1 cellular context compared by ENCODE assay signal in the genomic region with DNA sequence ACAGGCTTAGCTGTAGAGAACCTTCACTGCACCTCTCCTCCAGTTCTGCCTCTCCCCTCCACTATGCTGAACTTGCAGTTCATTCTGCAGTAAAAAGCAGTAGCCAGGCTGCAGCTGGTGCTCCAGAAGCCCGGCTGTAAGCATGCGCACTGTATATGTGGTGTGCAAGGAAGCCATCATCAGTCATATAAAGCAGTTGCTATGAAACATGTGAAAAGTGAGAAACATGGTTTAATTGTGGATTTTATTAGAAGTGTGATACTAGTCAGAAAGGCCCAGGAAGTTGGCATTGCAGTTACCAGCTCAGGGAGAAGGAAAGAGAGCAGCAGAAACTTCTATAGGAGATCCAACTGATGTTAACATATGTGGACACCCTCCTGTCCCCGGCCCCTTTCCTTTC.
TF ChIP-seq lines count a peak whose summit lies in the region.

No MANE protein-coding gene starts in this region.

TF ChIP-seq in IMR-90, 13 proteins besides CTCF, POLR2A, EP300 and RAD21 (continued from another document):
- TF ChIP-seq USF2 (IDR thresholded peaks at IDR 0.05; ENCODE audit: low read depth, low read length) (no peak), MAZ (IDR thresholded peaks at IDR 0.05; ENCODE audit: borderline replicate concordance, low read depth, low read length) (no peak), RFX5 (IDR thresholded peaks at IDR 0.05; ENCODE audit: low read depth, low read length) (no peak), BHLHE40 (IDR thresholded peaks at IDR 0.05; ENCODE audit: low read depth, low read length) (no peak)
- TF ChIP-seq, protein P1, sequence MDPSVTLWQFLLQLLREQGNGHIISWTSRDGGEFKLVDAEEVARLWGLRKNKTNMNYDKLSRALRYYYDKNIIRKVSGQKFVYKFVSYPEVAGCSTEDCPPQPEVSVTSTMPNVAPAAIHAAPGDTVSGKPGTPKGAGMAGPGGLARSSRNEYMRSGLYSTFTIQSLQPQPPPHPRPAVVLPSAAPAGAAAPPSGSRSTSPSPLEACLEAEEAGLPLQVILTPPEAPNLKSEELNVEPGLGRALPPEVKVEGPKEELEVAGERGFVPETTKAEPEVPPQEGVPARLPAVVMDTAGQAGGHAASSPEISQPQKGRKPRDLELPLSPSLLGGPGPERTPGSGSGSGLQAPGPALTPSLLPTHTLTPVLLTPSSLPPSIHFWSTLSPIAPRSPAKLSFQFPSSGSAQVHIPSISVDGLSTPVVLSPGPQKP (IDR thresholded peaks at IDR 0.05; ENCODE audit: borderline replicate concordance, low read depth, low read length), result no peak
